In genomic region chr20:41316602-41317535, GRCh38 we compare ENCODE assay signal across 8 cellular contexts. TPM values are rescaled to one million over a fixed set of nuclear protein-coding genes. Genes with fewer than 3 reads are reported as not detected.
DNase-seq lines count a peak whose midpoint lies in the region; ATAC-seq lines count a peak whose summit lies in the region.

No MANE protein-coding gene starts in this region.

- WGBS in right cardiac atrium = 3% methylated on average over 63 of the region's 63 CpGs

- intact Hi-C loops in right cardiac atrium (cut with DNase I) = loop anchor here in 1 of 4 donors (5.0 kb wide), 1 partner anchor 70 kb away; no protein-coding TSS in a partner anchor

- peaks cover 19% of the 10 kb centered on the region for H3K4me1 Mint-ChIP-seq in T-helper 1 cell treated with Interleukin-12 subunit alpha and Interleukin-12 subunit beta and Interleukin-4 antibody, amounts not matched to agents 30 μg/mL and 1 μg/mL, for 36 hours (ENCODE audit: low read depth)

- H3K4me1 ChIP-seq in right cardiac atrium (ENCODE audit: control insufficient read depth, insufficient read depth, low read length) = peaks cover 4% of the 10 kb centered on the region

- no peaks in the 10 kb centered on the region for H3K9me3 Mint-ChIP-seq in T-helper 1 cell treated with Interleukin-12 subunit alpha and Interleukin-12 subunit beta and Interleukin-4 antibody, amounts not matched to agents 30 μg/mL and 1 μg/mL, for 36 hours

- DNase-seq in EL = peak; percentile 94
- peak; percentile 60 for DNase-seq in KBM-7
- peak; percentile 69 for DNase-seq in amniotic stem cell (lab: John Stamatoyannopoulos, UW)
- peak; percentile 85 to 95 (median 94) for DNase-seq in right cardiac atrium
- peak; percentile 86 for DNase-seq in renal cortical epithelial cell (ENCODE audit: low read depth)
- DNase-seq in GF-D8 (lab: John Stamatoyannopoulos, UW) = no peak

- in situ Hi-C loops in KBM-7 (cut with MboI; ENCODE audit: low pct_unique_long_range_greater_than_20kb, low sequenced_read_pairs) = no loop called here

- no peaks in the 10 kb centered on the region for H3K9me3 ChIP-seq in right cardiac atrium (ENCODE audit: control insufficient read depth, low read length)

- H3K27ac ChIP-seq in right cardiac atrium (ENCODE audit: low read length) = peak overlapping the region; percentile 93

- H3K27ac Mint-ChIP-seq in T-helper 1 cell treated with Interleukin-12 subunit alpha and Interleukin-12 subunit beta and Interleukin-4 antibody, amounts not matched to agents 30 μg/mL and 1 μg/mL, for 36 hours = peak overlapping the region; percentile 64

- H3K4me3 ChIP-seq in right cardiac atrium (ENCODE audit: low read length) = peak overlapping the region; percentile 82

- peaks cover 6% of the 10 kb centered on the region for H3K27me3 Mint-ChIP-seq in T-helper 1 cell treated with Interleukin-12 subunit alpha and Interleukin-12 subunit beta and Interleukin-4 antibody, amounts not matched to agents 30 μg/mL and 1 μg/mL, for 36 hours (ENCODE audit: low read depth)

- H3K4me3 Mint-ChIP-seq in T-helper 1 cell treated with Interleukin-12 subunit alpha and Interleukin-12 subunit beta and Interleukin-4 antibody, amounts not matched to agents 30 μg/mL and 1 μg/mL, for 36 hours = peak overlapping the region; percentile 79

- H3K36me3 Mint-ChIP-seq in T-helper 1 cell treated with Interleukin-12 subunit alpha and Interleukin-12 subunit beta and Interleukin-4 antibody, amounts not matched to agents 30 μg/mL and 1 μg/mL, for 36 hours (ENCODE audit: low read depth) = no peaks in the 10 kb centered on the region

- no peaks in the 10 kb centered on the region for H3K27me3 ChIP-seq in right cardiac atrium (ENCODE audit: control insufficient read depth, insufficient read depth)

- ATAC-seq in GM21786 (IDR thresholded peaks at IDR 0.05; ENCODE audit: unreplicated experiment) (peak; percentile 52), right cardiac atrium (peak; percentile 71 to 77)

RNA-seq across cellular contexts. Expression of gene ZHX3, which starts 0.7 kb away (rescaled TPM):
- 10 to 100 TPM; 32.5 to 39.7 (median 35.6) TPM for total RNA-seq in right cardiac atrium
- polyA plus RNA-seq in right cardiac atrium = 11.6 TPM
- total RNA-seq in renal cortical epithelial cell = 25.0 and 59.4 TPM in 2 replicates

RNA-seq across cellular contexts. Expression of gene LPIN3, which starts 23.8 kb away (rescaled TPM):
- total RNA-seq in right cardiac atrium (10 to 100 TPM in 3 of 4 donors, 1 to 10 TPM in 1; 9.3 to 14.8 (median 13.2) TPM), renal cortical epithelial cell (8.5 and 25.3 TPM in 2 replicates)
- polyA plus RNA-seq in right cardiac atrium = 18.2 TPM

RNA-seq across cellular contexts. Expression of gene EMILIN3, which starts 49.7 kb away (rescaled TPM):
- total RNA-seq in right cardiac atrium (1 to 10 TPM; 2.1 to 7.4 (median 5.5) TPM), renal cortical epithelial cell (not detected in 2 replicates)
- 4.3 TPM for polyA plus RNA-seq in right cardiac atrium
